Comparison of ENCODE assay signal across 1 cellular context in genomic region chr11:40445391-40445790, GRCh38.
TF ChIP-seq lines count a peak whose summit lies in the region.

No MANE protein-coding gene starts in this region.

TF ChIP-seq in HepG2, 621 proteins besides CTCF, POLR2A, EP300 and RAD21 (continued from another document):
- TF ChIP-seq ZNF407 (CRISPR knock-in tag; IDR thresholded peaks at IDR 0.05; ENCODE audit: not compliant biosample characterization), result no peak
- TF ChIP-seq TCF7L2 (IDR thresholded peaks at IDR 0.05; ENCODE audit: low read depth, low read length), result no peak
- TF ChIP-seq ZMYM4 (CRISPR knock-in tag; IDR thresholded peaks at IDR 0.05), result no peak
- TF ChIP-seq MEIS2 (CRISPR knock-in tag; IDR thresholded peaks at IDR 0.05), result no peak
- TF ChIP-seq KLF6 (CRISPR knock-in tag; IDR thresholded peaks at IDR 0.05), result no peak
- no peak for TF ChIP-seq KAT2B (IDR thresholded peaks at IDR 0.05; ENCODE audit: borderline replicate concordance, low read depth, low read length)
- no peak for TF ChIP-seq ZNF891 (CRISPR knock-in tag; IDR thresholded peaks at IDR 0.05)
- no peak for TF ChIP-seq ZBTB44 (CRISPR knock-in tag; IDR thresholded peaks at IDR 0.05)
- no peak for TF ChIP-seq GLMP (CRISPR knock-in tag; IDR thresholded peaks at IDR 0.05; ENCODE audit: borderline replicate concordance)
TF ChIP-seq in HepG2: peak in this region for 0.
